ENCODE assay signal across 9 cellular contexts in the genomic region with DNA sequence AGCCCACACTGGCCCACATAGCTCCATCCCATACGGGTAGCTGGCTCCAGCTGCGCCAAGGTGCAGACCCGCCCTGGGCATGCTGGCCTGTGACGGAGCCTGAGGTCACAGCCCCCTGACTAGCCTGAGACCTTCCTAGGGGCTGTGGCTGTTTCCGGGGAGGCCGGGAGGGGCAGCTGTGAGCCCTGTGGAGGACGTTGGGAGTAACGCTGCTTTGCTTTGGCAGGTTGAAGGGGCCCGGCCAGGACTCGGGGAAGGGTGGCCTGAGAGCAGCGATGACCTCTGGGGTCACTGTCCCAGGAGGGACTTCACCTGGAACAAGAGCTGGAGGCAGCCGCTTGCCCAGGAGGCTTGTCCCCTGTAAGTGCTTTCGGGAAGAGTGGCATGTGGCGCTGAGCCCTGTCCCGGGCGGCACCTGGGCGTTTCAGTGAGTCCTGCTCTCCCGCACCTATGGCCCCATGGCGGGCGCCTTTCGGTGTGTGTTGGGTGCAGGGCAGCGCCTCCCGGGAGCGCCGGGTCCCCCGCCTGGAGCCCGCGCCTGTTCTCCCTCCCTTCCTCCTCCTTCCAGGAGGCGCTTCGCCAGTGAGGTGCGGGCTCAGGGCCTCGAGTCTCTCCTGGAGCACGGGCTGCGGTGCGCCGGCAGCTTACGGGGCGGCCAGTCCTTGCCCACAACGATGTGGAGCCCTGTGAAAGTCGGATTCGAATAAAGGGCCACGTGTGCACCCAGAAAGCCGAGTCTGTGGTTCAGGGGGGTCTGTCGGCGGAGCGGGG. TPM values are rescaled to one million over a fixed set of nuclear protein-coding genes. Genes with fewer than 3 reads are reported as not detected.
A peak's percentile ranks its signal among the peaks of the same experiment; 100 is the strongest.
DNase-seq lines count a peak whose midpoint lies in the region; ATAC-seq and TF ChIP-seq lines count a peak whose summit lies in the region.
"Had no signal": no experiment of that assay in that cellular context is flagged by ENCODE, and none has a peak within 500 bp of the region (broad histone marks: within the 10 kb centered on the region; RNA-seq: fewer than 3 reads in every experiment).

No MANE protein-coding gene starts in this region.

- CTCF ChIA-PET in MCF 10A (lab: Yijun Ruan, JAX) = interaction anchor here (0.6 to 1.9 kb wide), 6 partner anchors 30 to 180 kb away, joined by 3 to 20 read pairs (median 3); no protein-coding TSS in a partner anchor

- peaks cover 75% of the 10 kb centered on the region for H3K36me3 Mint-ChIP-seq in MCF 10A (ENCODE audit: insufficient read depth, unreplicated experiment)
- H3K36me3 Mint-ChIP-seq in mesothelial cell of epicardium = peaks cover 22% of the 10 kb centered on the region

- ATAC-seq in GM18909 (IDR thresholded peaks at IDR 0.05; ENCODE audit: poor library complexity, unreplicated experiment) (no peak), HG02884 (IDR thresholded peaks at IDR 0.05; ENCODE audit: unreplicated experiment) (no peak), GM19351 (IDR thresholded peaks at IDR 0.05; ENCODE audit: unreplicated experiment) (no peak)

- BruUV-seq in MCF 10A (replicated peaks; lab: Mats Ljungman, UMichigan) = no TSS peak

- no peak overlapping the region for H3K27ac Mint-ChIP-seq in MCF 10A (ENCODE audit: low read depth, unreplicated experiment)
- peak overlapping the region; percentile 81 for H3K27ac Mint-ChIP-seq in mesothelial cell of epicardium

- DNase-seq in HFF-Myc (ENCODE audit: extremely low read depth, low read depth) (no peak), MCF 10A (ENCODE audit: unreplicated experiment) (no peak), mesothelial cell of epicardium (ENCODE audit: low spot score in 2 of 2, unreplicated experiment in 2 of 2) (no peak), NCI-H748 (lab: John Stamatoyannopoulos, UW; ENCODE audit: unreplicated experiment) (no peak)

- H3K27me3 Mint-ChIP-seq in MCF 10A (ENCODE audit: insufficient read depth, unreplicated experiment) = no peaks in the 10 kb centered on the region
- no peaks in the 10 kb centered on the region for H3K27me3 Mint-ChIP-seq in mesothelial cell of epicardium (ENCODE audit: low read depth)

- POLR2A ChIA-PET in MCF 10A (lab: Yijun Ruan, JAX) = interaction anchor here (0.6 to 2.9 kb wide), 12 partner anchors 8 to 699 kb away, joined by 3 to 21 read pairs (median 3); partner anchors contain the start of gene ATP5F1D

- H3K27ac ChIP-seq in 22Rv1 = peak overlapping the region; percentile 99

- H3K4me3 ChIP-seq in HFF-Myc (replicated peaks; ENCODE audit: low read depth, low read length) = peak overlapping the region; percentile 59

- peak overlapping the region; percentile 77 for H3K4me3 Mint-ChIP-seq in MCF 10A (ENCODE audit: unreplicated experiment)
- peak overlapping the region; percentile 55 for H3K4me3 Mint-ChIP-seq in mesothelial cell of epicardium

- H3K9me3 Mint-ChIP-seq in MCF 10A (ENCODE audit: unreplicated experiment) = no peaks in the 10 kb centered on the region
- H3K9me3 Mint-ChIP-seq in mesothelial cell of epicardium = no peaks in the 10 kb centered on the region

- peaks cover 13% of the 10 kb centered on the region for H3K4me1 Mint-ChIP-seq in MCF 10A (ENCODE audit: insufficient read depth, unreplicated experiment)
- peaks cover 47% of the 10 kb centered on the region for H3K4me1 Mint-ChIP-seq in mesothelial cell of epicardium

- TF ChIP-seq CTCF in 22Rv1 (IDR thresholded peaks at IDR 0.05) = no peak
- no peak for TF ChIP-seq CTCF in HFF-Myc (IDR thresholded peaks at IDR 0.05; ENCODE audit: low read depth, low read length, missing control alignments)
- TF ChIP-seq CTCF in MCF 10A (IDR thresholded peaks at IDR 0.05; ENCODE audit: unreplicated experiment) = no peak
- TF ChIP-seq CTCF in mesothelial cell of epicardium (IDR thresholded peaks at IDR 0.05; ENCODE audit: unreplicated experiment) = no peak

- intact Hi-C loops in MCF 10A (cut with micrococcal nuclease) = loop anchor here (10.0 kb wide), 1 partner anchor 111 kb away; the partner anchor contains the start of gene NDUFS7

RNA-seq across cellular contexts. Expression of gene FAM174C, which starts 1.1 kb away (rescaled TPM):
- total RNA-seq in MCF 10A (2022) = 71.0 and 85.2 TPM in 2 replicates
- 24.4 to 25.8 TPM (median 25.5 TPM) in 3 replicates for total RNA-seq in mesothelial cell of epicardium

RNA-seq across cellular contexts. Expression of gene CIRBP, which starts 5.1 kb away (rescaled TPM):
- 316 and 362 TPM in 2 replicates for total RNA-seq in MCF 10A (2022)
- 659 to 674 TPM (median 670 TPM) in 3 replicates for total RNA-seq in mesothelial cell of epicardium

RNA-seq across cellular contexts. Expression of gene EFNA2, which starts 11.4 kb away (rescaled TPM):
- total RNA-seq in MCF 10A (2022) (not detected in 2 replicates), mesothelial cell of epicardium (13.1 to 15.0 TPM (median 14.0 TPM) in 3 replicates)
- total RNA-seq: T-helper 1 cell treated with Interleukin-12 subunit alpha and Interleukin-12 subunit beta and Interleukin-4 antibody, amounts not matched to agents 30 ng/mL and 1 ng/mL, for 36 hours had no signal

RNA-seq across cellular contexts. Expression of gene MIDN, which starts 25.9 kb away (rescaled TPM):
- 73.6 and 96.9 TPM in 2 replicates for total RNA-seq in MCF 10A (2022)
- total RNA-seq in mesothelial cell of epicardium = 168 to 177 TPM (median 172 TPM) in 3 replicates

RNA-seq across cellular contexts. Expression of gene ATP5F1D, which starts 32.7 kb away (rescaled TPM):
- total RNA-seq in MCF 10A (2022) (256 and 258 TPM in 2 replicates), mesothelial cell of epicardium (105 to 115 TPM (median 108 TPM) in 3 replicates)

Comparison
In these comparisons a context has a peak if more than half of its experiments do, and no peak if none do; other contexts are left out.
1. RNA of gene EFNA2, which starts 11.4 kb away (total RNA-seq): 13.1 to 15.0 TPM in mesothelial cell of epicardium; not detected in MCF 10A; every median in the first group is over 10 times any median in the second.